ENCODE assay signal across 20 cellular contexts in genomic region chr3:40576431-40576830, GRCh38. TPM values are rescaled to one million over a fixed set of nuclear protein-coding genes. Genes with fewer than 3 reads are reported as not detected.
DNase-seq lines count a peak whose midpoint lies in the region; TF ChIP-seq lines count a peak whose summit lies in the region.
"Had no signal": no experiment of that assay in that cellular context is flagged by ENCODE, and none has a peak within 500 bp of the region (broad histone marks: within the 10 kb centered on the region; RNA-seq: fewer than 3 reads in every experiment).

No MANE protein-coding gene starts in this region.

- no peak for TF ChIP-seq CTCF in MCF 10A (IDR thresholded peaks at IDR 0.05; ENCODE audit: unreplicated experiment)
- TF ChIP-seq CTCF in mammary epithelial cell (conservative IDR thresholded peaks at IDR 0.05 in 1 of 2, IDR thresholded peaks at IDR 0.05 in 1 of 2; ENCODE audit: extremely low read depth in 1 of 2, insufficient read depth in 1 of 2, low read depth in 1 of 2, low read length in 2 of 2), result no peak
- no peak for TF ChIP-seq CTCF in astrocyte of the spinal cord (IDR thresholded peaks at IDR 0.05; ENCODE audit: low read depth, low read length)
- TF ChIP-seq CTCF in coronary artery (IDR thresholded peaks at IDR 0.05), result no peak
- no peak for TF ChIP-seq CTCF in endothelial cell (IDR thresholded peaks at IDR 0.05; ENCODE audit: unreplicated experiment)
- TF ChIP-seq CTCF in esophagus muscularis mucosa (IDR thresholded peaks at IDR 0.05), result no peak

- H3K4me3 Mint-ChIP-seq in MCF 10A (ENCODE audit: unreplicated experiment) (no peak overlapping the region), endothelial cell (ENCODE audit: unreplicated experiment) (no peak overlapping the region)
- H3K4me3 Mint-ChIP-seq: B cell; CD4-positive, CD25-positive, alpha-beta regulatory T cell; CD8-positive, alpha-beta T cell had no signal

- H3K27me3 Mint-ChIP-seq in MCF 10A (ENCODE audit: insufficient read depth, unreplicated experiment) (peaks cover 21% of the 10 kb centered on the region), endothelial cell (ENCODE audit: unreplicated experiment) (peaks cover 4% of the 10 kb centered on the region)

- H3K9me3 Mint-ChIP-seq in MCF 10A (ENCODE audit: unreplicated experiment), result no peaks in the 10 kb centered on the region
- no peaks in the 10 kb centered on the region for H3K9me3 Mint-ChIP-seq in endothelial cell (ENCODE audit: unreplicated experiment)
- H3K9me3 Mint-ChIP-seq: CD4-positive, CD25-positive, alpha-beta regulatory T cell; CD8-positive, alpha-beta T cell had no signal

- no peak overlapping the region for H3K9ac ChIP-seq in mammary epithelial cell (ENCODE audit: insufficient read depth, low read length)
- H3K9ac ChIP-seq: BLaER1, GM23248 had no signal

- H3K4me1 Mint-ChIP-seq in MCF 10A (ENCODE audit: insufficient read depth, unreplicated experiment), result peaks cover 10% of the 10 kb centered on the region
- H3K4me1 Mint-ChIP-seq in endothelial cell (ENCODE audit: unreplicated experiment), result no peaks in the 10 kb centered on the region
- H3K4me1 Mint-ChIP-seq: B cell had no signal

- POLR2A ChIA-PET in MCF 10A (lab: Yijun Ruan, JAX), result interaction anchor here (0.5 kb wide), 1 partner anchor 1278 kb away, joined by 3 read pairs; no protein-coding TSS in a partner anchor

- H3K27me3 ChIP-seq in mammary epithelial cell (ENCODE audit: insufficient read depth, low read length) (no peaks in the 10 kb centered on the region), esophagus muscularis mucosa (no peaks in the 10 kb centered on the region)
- H3K27me3 ChIP-seq: BLaER1 had no signal

- H3K4me1 ChIP-seq in mammary epithelial cell (ENCODE audit: insufficient read depth, low read length), result no peaks in the 10 kb centered on the region
- H3K4me1 ChIP-seq in esophagus muscularis mucosa, result peaks cover 0 to 6% (median 0%) of the 10 kb centered on the region in 4 donors
- H3K4me1 ChIP-seq: BLaER1, Caco-2 had no signal

- dilution Hi-C loops in mammary epithelial cell (cut with HindIII; ENCODE audit: low sequenced_read_pairs), result loop anchor here (25.0 kb wide), 1 partner anchor 1311 kb away; no protein-coding TSS in a partner anchor

- no peak overlapping the region for H3K27ac ChIP-seq in mammary epithelial cell (ENCODE audit: insufficient read depth, low read depth, low read length)
- no peak overlapping the region for H3K27ac ChIP-seq in coronary artery
- no peak overlapping the region for H3K27ac ChIP-seq in esophagus muscularis mucosa (replicated peaks in 1 of 4)
- H3K27ac ChIP-seq: 22Rv1, BLaER1, C4-2B, GM23248 had no signal

- H3K36me3 ChIP-seq in mammary epithelial cell (ENCODE audit: insufficient read depth, low read length) (no peaks in the 10 kb centered on the region), esophagus muscularis mucosa (no peaks in the 10 kb centered on the region)
- H3K36me3 ChIP-seq: BLaER1 had no signal

- CTCF ChIA-PET in MCF 10A (lab: Yijun Ruan, JAX) (interaction anchor here (1.1 to 1.2 kb wide), 3 partner anchors 12 to 114 kb away, joined by 3 to 4 read pairs (median 4); no protein-coding TSS in a partner anchor), mammary epithelial cell (lab: Charles Lee; ENCODE audit: low non-redundant PET) (no interaction called here)

- in situ Hi-C loops in mammary epithelial cell (cut with MboI; ENCODE audit: low sequenced_read_pairs in 2 of 2) (loop anchor here (25.0 kb wide), 2 partner anchors 636 to 1136 kb away; no protein-coding TSS in a partner anchor), astrocyte of the spinal cord (cut with HindIII; ENCODE audit: low sequenced_read_pairs) (loop anchor here (25.0 kb wide), 2 partner anchors 661 to 1111 kb away; no protein-coding TSS in a partner anchor)

- intact Hi-C loops in MCF 10A (cut with micrococcal nuclease) (no loop called here), mammary epithelial cell (cut with micrococcal nuclease) (no loop called here), esophagus muscularis mucosa (cut with DNase I) (no loop called here)

- H3K27ac Mint-ChIP-seq in MCF 10A (ENCODE audit: low read depth, unreplicated experiment) (no peak overlapping the region), endothelial cell (ENCODE audit: unreplicated experiment) (no peak overlapping the region)
- H3K27ac Mint-ChIP-seq: B cell; CD4-positive, CD25-positive, alpha-beta regulatory T cell; CD8-positive, alpha-beta T cell had no signal

- 47% methylated on average over 3 of the region's 3 CpGs for WGBS in mammary epithelial cell (ENCODE audit: low coverage, missing lambda C conversion rate)
- 65% methylated on average over 3 of the region's 3 CpGs for WGBS in esophagus muscularis mucosa

- no peak overlapping the region for H3K4me2 ChIP-seq in mammary epithelial cell (ENCODE audit: insufficient read depth, low read depth, low read length)
- H3K4me2 ChIP-seq: BLaER1 had no signal

- TF ChIP-seq POLR2A in esophagus muscularis mucosa (IDR thresholded peaks at IDR 0.05; ENCODE audit: low read depth), result no peak
- no peak for TF ChIP-seq POLR2A in erythroblast (IDR thresholded peaks at IDR 0.05; ENCODE audit: low read length)

- no peaks in the 10 kb centered on the region for H3K79me2 ChIP-seq in mammary epithelial cell (ENCODE audit: insufficient read depth, low read length)

- TF ChIP-seq EP300 in esophagus muscularis mucosa (IDR thresholded peaks at IDR 0.05), result no peak

- BruUV-seq in MCF 10A (replicated peaks; lab: Mats Ljungman, UMichigan), result no TSS peak
- BruUV-seq in mammary epithelial cell (replicated peaks; lab: Mats Ljungman, UMichigan), result no TSS peak

- peak; percentile 13 for DNase-seq in MCF 10A (ENCODE audit: unreplicated experiment)
- no peak for DNase-seq in mammary epithelial cell
- peak; percentile 46 for DNase-seq in astrocyte of the spinal cord (ENCODE audit: low read depth, low spot score)
- peak; percentile 22 for DNase-seq in inferior parietal cortex (ENCODE audit: extremely low spot score)
- no peak for DNase-seq in coronary artery (ENCODE audit: low spot score)
- no peak for DNase-seq in endothelial cell (ENCODE audit: low spot score)
- no peak for DNase-seq in esophagus muscularis mucosa (ENCODE audit: extremely low spot score)
- no peak for DNase-seq in erythroblast (lab: John Stamatoyannopoulos, UW)
- DNase-seq: Caco-2; CD4-positive, CD25-positive, alpha-beta regulatory T cell; CD8-positive, alpha-beta T cell; DMS153; DND-41; GM23248; H7; HCEC 1CT had no signal

- no peak overlapping the region for H3K4me3 ChIP-seq in mammary epithelial cell (replicated peaks in 1 of 3; ENCODE audit: insufficient read depth in 1 of 3, low read depth in 2 of 3, low read length in 3 of 3)
- no peak overlapping the region for H3K4me3 ChIP-seq in astrocyte of the spinal cord (ENCODE audit: low read depth, low read length)
- no peak overlapping the region for H3K4me3 ChIP-seq in coronary artery
- H3K4me3 ChIP-seq in esophagus muscularis mucosa, result no peak overlapping the region
- H3K4me3 ChIP-seq: BLaER1, GM23248 had no signal

- H2AFZ ChIP-seq in mammary epithelial cell (ENCODE audit: low read depth, low read length), result no peak overlapping the region
- H2AFZ ChIP-seq: GM23248 had no signal

- H3K9me3 ChIP-seq in mammary epithelial cell (replicated peaks; ENCODE audit: insufficient read depth, low read length) (no peaks in the 10 kb centered on the region), esophagus muscularis mucosa (no peaks in the 10 kb centered on the region)
- H3K9me3 ChIP-seq: BLaER1, Caco-2 had no signal

- H4K20me1 ChIP-seq in mammary epithelial cell (ENCODE audit: insufficient read depth, low read length), result no peaks in the 10 kb centered on the region
- H4K20me1 ChIP-seq: BLaER1 had no signal

- H3K36me3 Mint-ChIP-seq in MCF 10A (ENCODE audit: insufficient read depth, unreplicated experiment) (no peaks in the 10 kb centered on the region), endothelial cell (ENCODE audit: low read depth, unreplicated experiment) (no peaks in the 10 kb centered on the region)
- H3K36me3 Mint-ChIP-seq: CD4-positive, CD25-positive, alpha-beta regulatory T cell; CD8-positive, alpha-beta T cell had no signal

RNA-seq across cellular contexts. Expression of gene ZNF621, which starts 51.7 kb away (rescaled TPM):
- total RNA-seq in MCF 10A (2022) (39.6 and 44.5 TPM in 2 replicates), mammary epithelial cell (10 to 100 TPM; 20.0 to 32.4 TPM), endothelial cell (ENCODE audit: unreplicated experiment) (25.7 TPM), esophagus muscularis mucosa (10 to 100 TPM; 12.9 to 22.8 (median 16.8) TPM)
- 9.5 TPM for polyA plus RNA-seq in mammary epithelial cell
- polyA minus RNA-seq in mammary epithelial cell, result 5.5 TPM

Comparison
In these comparisons a context has a peak if more than half of its experiments do, and no peak if none do; other contexts are left out.
1. DNase-seq: peak in MCF 10A (single experiment), astrocyte of the spinal cord (single experiment) and inferior parietal cortex (single experiment); none in mammary epithelial cell (single experiment), coronary artery (single experiment), endothelial cell (single experiment), esophagus muscularis mucosa (single experiment) and erythroblast (0 of 2).